Comparison of ENCODE assay signal across 1 cellular context in the genomic region with DNA sequence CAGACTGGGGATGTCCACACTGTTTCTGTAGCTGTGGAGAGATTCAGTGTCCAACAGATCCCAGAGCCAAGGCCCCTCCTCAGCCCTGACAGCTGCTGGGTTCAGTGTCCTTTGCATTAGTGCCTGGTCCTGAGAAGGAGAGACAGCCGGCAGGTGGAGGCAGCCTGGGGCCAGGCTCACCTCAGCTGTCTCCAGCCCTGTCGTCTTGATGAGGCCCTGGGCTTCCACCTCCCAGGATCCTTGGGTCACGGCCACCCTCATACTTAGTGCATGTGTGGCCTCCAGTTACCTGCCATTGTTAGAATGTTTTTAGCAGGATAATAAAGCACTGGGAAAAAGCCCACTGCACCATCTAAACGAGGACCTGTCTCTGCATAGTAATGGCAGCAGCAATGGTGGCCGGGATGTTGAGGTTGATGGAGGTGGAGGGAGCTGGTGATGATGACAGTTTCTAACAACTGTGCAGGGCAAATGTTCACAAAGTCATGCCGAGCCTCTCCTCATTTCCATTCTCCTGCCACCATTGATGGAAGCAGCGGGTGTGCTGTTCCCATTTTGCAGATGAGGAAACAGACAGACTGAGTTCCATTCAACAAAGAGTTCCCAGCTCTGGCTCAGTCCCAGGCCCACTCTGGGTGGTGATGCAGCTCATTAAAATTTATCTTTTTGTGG.
TF ChIP-seq lines count a peak whose summit lies in the region.

No MANE protein-coding gene starts in this region.

TF ChIP-seq in HCT116, 20 proteins besides CTCF, POLR2A, EP300 and RAD21 (continued from another document):
- TF ChIP-seq, protein P1, sequence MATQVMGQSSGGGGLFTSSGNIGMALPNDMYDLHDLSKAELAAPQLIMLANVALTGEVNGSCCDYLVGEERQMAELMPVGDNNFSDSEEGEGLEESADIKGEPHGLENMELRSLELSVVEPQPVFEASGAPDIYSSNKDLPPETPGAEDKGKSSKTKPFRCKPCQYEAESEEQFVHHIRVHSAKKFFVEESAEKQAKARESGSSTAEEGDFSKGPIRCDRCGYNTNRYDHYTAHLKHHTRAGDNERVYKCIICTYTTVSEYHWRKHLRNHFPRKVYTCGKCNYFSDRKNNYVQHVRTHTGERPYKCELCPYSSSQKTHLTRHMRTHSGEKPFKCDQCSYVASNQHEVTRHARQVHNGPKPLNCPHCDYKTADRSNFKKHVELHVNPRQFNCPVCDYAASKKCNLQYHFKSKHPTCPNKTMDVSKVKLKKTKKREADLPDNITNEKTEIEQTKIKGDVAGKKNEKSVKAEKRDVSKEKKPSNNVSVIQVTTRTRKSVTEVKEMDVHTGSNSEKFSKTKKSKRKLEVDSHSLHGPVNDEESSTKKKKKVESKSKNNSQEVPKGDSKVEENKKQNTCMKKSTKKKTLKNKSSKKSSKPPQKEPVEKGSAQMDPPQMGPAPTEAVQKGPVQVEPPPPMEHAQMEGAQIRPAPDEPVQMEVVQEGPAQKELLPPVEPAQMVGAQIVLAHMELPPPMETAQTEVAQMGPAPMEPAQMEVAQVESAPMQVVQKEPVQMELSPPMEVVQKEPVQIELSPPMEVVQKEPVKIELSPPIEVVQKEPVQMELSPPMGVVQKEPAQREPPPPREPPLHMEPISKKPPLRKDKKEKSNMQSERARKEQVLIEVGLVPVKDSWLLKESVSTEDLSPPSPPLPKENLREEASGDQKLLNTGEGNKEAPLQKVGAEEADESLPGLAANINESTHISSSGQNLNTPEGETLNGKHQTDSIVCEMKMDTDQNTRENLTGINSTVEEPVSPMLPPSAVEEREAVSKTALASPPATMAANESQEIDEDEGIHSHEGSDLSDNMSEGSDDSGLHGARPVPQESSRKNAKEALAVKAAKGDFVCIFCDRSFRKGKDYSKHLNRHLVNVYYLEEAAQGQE (IDR thresholded peaks at IDR 0.05; ENCODE audit: low read depth): no peak
- no peak for TF ChIP-seq ZFX (IDR thresholded peaks at IDR 0.05)
- TF ChIP-seq, protein P2, sequence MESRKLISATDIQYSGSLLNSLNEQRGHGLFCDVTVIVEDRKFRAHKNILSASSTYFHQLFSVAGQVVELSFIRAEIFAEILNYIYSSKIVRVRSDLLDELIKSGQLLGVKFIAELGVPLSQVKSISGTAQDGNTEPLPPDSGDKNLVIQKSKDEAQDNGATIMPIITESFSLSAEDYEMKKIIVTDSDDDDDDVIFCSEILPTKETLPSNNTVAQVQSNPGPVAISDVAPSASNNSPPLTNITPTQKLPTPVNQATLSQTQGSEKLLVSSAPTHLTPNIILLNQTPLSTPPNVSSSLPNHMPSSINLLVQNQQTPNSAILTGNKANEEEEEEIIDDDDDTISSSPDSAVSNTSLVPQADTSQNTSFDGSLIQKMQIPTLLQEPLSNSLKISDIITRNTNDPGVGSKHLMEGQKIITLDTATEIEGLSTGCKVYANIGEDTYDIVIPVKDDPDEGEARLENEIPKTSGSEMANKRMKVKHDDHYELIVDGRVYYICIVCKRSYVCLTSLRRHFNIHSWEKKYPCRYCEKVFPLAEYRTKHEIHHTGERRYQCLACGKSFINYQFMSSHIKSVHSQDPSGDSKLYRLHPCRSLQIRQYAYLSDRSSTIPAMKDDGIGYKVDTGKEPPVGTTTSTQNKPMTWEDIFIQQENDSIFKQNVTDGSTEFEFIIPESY (IDR thresholded peaks at IDR 0.05; ENCODE audit: extremely low read depth, insufficient replicate concordance, low read length): no peak
